In the genomic region with DNA sequence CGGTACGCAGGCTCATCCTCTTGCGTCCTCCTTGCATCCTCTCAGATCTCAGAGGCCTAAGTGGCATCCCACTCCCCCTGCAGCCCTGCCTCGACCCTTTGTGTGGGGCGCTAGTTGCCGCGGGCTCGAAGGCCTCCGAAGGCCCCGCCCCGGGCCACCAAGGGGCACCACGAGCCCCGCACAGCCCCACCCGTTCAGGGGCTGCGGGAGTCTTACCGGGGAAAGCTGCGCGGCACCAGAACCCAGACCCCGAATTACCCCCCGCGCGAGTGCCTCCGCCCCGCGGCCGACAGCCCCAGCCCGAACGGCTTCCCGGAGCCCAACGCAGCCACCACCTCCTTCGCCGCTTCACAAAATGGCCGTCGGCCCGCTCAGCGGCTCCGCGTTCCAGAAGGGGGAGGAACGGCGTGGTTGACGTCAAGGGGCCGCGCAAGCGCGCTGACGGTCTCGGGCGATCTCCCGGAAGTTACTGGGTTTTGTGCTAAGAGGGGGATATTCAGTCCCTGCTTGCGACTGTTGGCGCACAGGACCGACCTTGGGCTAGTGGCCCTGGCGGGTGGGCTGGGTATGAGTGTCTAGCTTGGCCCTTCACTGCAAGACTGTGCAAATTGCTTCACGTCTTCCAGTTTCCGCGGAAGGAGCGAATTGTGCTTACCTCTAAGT, we compare ENCODE assay signal across 8 cellular contexts. TPM values are rescaled to one million over a fixed set of nuclear protein-coding genes. Genes with fewer than 3 reads are reported as not detected.
A peak's percentile ranks its signal among the peaks of the same experiment; 100 is the strongest.
DNase-seq lines count a peak whose midpoint lies in the region; ATAC-seq and TF ChIP-seq lines count a peak whose summit lies in the region.

TSS of gene CPNE1 (minus strand) at position 357 of the 663 bp plus-strand sequence. CDS start 31,977 bp downstream, outside the sequence.
A gene with protein sequence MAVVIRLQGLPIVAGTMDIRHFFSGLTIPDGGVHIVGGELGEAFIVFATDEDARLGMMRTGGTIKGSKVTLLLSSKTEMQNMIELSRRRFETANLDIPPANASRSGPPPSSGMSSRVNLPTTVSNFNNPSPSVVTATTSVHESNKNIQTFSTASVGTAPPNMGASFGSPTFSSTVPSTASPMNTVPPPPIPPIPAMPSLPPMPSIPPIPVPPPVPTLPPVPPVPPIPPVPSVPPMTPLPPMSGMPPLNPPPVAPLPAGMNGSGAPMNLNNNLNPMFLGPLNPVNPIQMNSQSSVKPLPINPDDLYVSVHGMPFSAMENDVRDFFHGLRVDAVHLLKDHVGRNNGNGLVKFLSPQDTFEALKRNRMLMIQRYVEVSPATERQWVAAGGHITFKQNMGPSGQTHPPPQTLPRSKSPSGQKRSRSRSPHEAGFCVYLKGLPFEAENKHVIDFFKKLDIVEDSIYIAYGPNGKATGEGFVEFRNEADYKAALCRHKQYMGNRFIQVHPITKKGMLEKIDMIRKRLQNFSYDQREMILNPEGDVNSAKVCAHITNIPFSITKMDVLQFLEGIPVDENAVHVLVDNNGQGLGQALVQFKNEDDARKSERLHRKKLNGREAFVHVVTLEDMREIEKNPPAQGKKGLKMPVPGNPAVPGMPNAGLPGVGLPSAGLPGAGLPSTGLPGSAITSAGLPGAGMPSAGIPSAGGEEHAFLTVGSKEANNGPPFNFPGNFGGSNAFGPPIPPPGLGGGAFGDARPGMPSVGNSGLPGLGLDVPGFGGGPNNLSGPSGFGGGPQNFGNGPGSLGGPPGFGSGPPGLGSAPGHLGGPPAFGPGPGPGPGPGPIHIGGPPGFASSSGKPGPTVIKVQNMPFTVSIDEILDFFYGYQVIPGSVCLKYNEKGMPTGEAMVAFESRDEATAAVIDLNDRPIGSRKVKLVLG (minus strand): TSS at position 357 of the 663 bp plus-strand sequence. CDS start 9,578 bp downstream, outside the sequence.

- DNase-seq in GM04504 (ENCODE audit: low read depth), result peak; percentile 85
- DNase-seq in NCI-H1092 treated with DMSO at 0.1 percent for 48 hours (lab: John Stamatoyannopoulos, UW), result peak; percentile 93
- peak; percentile 72 for DNase-seq in glomerular endothelial cell (ENCODE audit: extremely low read depth, low read depth, low spot score)
- peak; percentile 85 for DNase-seq in occipital lobe (lab: John Stamatoyannopoulos, UW)
- DNase-seq in suprapubic skin (ENCODE audit: low spot score in 2 of 2), result peak; percentile 97

- 0% methylated on average over 6 of the region's 57 CpGs for WGBS in suprapubic skin

- H3K36me3 ChIP-seq in suprapubic skin, result peaks cover 15% of the 10 kb centered on the region

- peak within 1 kb of the TSS; percentile 93 for H3K4me3 Mint-ChIP-seq in activated naive CD4-positive, alpha-beta T cell treated with anti-CD3 and anti-CD28 coated beads, Interleukin-2, amount 50 U/mL, for 24 hours

- H3K4me1 ChIP-seq in suprapubic skin, result peaks cover 40% of the 10 kb centered on the region

- H3K4me3 ChIP-seq in suprapubic skin, result peak within 1 kb of the TSS; percentile 93

- H3K36me3 Mint-ChIP-seq in activated naive CD4-positive, alpha-beta T cell treated with anti-CD3 and anti-CD28 coated beads, Interleukin-2, amount 50 U/mL, for 24 hours, result peaks cover 11% of the 10 kb centered on the region

- no peak for TF ChIP-seq EP300 in suprapubic skin (IDR thresholded peaks at IDR 0.05)

- no peaks in the 10 kb centered on the region for H3K27me3 Mint-ChIP-seq in activated naive CD4-positive, alpha-beta T cell treated with anti-CD3 and anti-CD28 coated beads, Interleukin-2, amount 50 U/mL, for 24 hours

- H3K9me3 ChIP-seq in suprapubic skin, result no peaks in the 10 kb centered on the region

- ATAC-seq in HG02571 (IDR thresholded peaks at IDR 0.05; ENCODE audit: unreplicated experiment) (peak; percentile 67), SK-N-SH treated with all-trans-retinoic acid at 6 μM for 48 hours (peak; percentile 89)

- H3K27me3 ChIP-seq in suprapubic skin, result no peaks in the 10 kb centered on the region

- H3K4me1 Mint-ChIP-seq in activated naive CD4-positive, alpha-beta T cell treated with anti-CD3 and anti-CD28 coated beads, Interleukin-2, amount 50 U/mL, for 24 hours, result peaks cover 43% of the 10 kb centered on the region

- H3K9me3 Mint-ChIP-seq in activated naive CD4-positive, alpha-beta T cell treated with anti-CD3 and anti-CD28 coated beads, Interleukin-2, amount 50 U/mL, for 24 hours, result no peaks in the 10 kb centered on the region

- H3K27ac ChIP-seq in suprapubic skin, result peak within 1 kb of the TSS; percentile 100

- TF ChIP-seq POLR2A in suprapubic skin (IDR thresholded peaks at IDR 0.05), result peak; percentile 85 to 97

- TF ChIP-seq CTCF in suprapubic skin (IDR thresholded peaks at IDR 0.05), result no peak

- H3K27ac Mint-ChIP-seq in activated naive CD4-positive, alpha-beta T cell treated with anti-CD3 and anti-CD28 coated beads, Interleukin-2, amount 50 U/mL, for 24 hours, result peak within 1 kb of the TSS; percentile 100

TF ChIP-seq in SK-N-SH treated with all-trans-retinoic acid at 6 μM for 48 hours, 23 proteins besides CTCF, POLR2A, EP300 and RAD21:
- no peak for TF ChIP-seq ESRRG (CRISPR knock-in tag; IDR thresholded peaks at IDR 0.05)
- TF ChIP-seq RARB (CRISPR knock-in tag; IDR thresholded peaks at IDR 0.05), result no peak
- no peak for TF ChIP-seq PPARA (CRISPR knock-in tag; IDR thresholded peaks at IDR 0.05; ENCODE audit: borderline replicate concordance)
- peak; percentile 73; the same call in 1 of the 2 replicates for TF ChIP-seq ZNF70 (CRISPR knock-in tag; IDR thresholded peaks at IDR 0.05)
- TF ChIP-seq, protein P1, sequence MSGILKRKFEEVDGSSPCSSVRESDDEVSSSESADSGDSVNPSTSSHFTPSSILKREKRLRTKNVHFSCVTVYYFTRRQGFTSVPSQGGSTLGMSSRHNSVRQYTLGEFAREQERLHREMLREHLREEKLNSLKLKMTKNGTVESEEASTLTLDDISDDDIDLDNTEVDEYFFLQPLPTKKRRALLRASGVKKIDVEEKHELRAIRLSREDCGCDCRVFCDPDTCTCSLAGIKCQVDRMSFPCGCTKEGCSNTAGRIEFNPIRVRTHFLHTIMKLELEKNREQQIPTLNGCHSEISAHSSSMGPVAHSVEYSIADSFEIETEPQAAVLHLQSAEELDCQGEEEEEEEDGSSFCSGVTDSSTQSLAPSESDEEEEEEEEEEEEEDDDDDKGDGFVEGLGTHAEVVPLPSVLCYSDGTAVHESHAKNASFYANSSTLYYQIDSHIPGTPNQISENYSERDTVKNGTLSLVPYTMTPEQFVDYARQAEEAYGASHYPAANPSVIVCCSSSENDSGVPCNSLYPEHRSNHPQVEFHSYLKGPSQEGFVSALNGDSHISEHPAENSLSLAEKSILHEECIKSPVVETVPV (CRISPR knock-in tag; IDR thresholded peaks at IDR 0.05), result 0 out of 2 replicates have a peak, but pooled peaks have one; percentile 31
TF ChIP-seq in SK-N-SH treated with all-trans-retinoic acid at 6 μM for 48 hours: peak in this region for 2.

RNA-seq across cellular contexts. Expression of gene CPNE1, which starts in this region (rescaled TPM):
- 93.1 and 149 TPM in 2 replicates for total RNA-seq in glomerular endothelial cell
- total RNA-seq in occipital lobe, result 55.1 TPM
- total RNA-seq in suprapubic skin, result 100 to 1,000 TPM in 2 of 4 donors, 10 to 100 TPM in 2; 43.3 to 238 (median 103) TPM

RNA-seq across cellular contexts. Expression of the second gene that starts in this region (rescaled TPM):
- total RNA-seq in glomerular endothelial cell (33.0 and 47.3 TPM in 2 replicates), occipital lobe (108 TPM), suprapubic skin (10 to 100 TPM; 21.6 to 38.7 (median 32.7) TPM)

Comparison
In these comparisons a context has a peak if more than half of its experiments do, and no peak if none do; other contexts are left out.
1. Peak in every context shown above with its lines: DNase-seq, ATAC-seq, H3K4me3 ChIP-seq and H3K27ac ChIP-seq.